Comparison of ENCODE assay signal across 22 cellular contexts in the genomic region with DNA sequence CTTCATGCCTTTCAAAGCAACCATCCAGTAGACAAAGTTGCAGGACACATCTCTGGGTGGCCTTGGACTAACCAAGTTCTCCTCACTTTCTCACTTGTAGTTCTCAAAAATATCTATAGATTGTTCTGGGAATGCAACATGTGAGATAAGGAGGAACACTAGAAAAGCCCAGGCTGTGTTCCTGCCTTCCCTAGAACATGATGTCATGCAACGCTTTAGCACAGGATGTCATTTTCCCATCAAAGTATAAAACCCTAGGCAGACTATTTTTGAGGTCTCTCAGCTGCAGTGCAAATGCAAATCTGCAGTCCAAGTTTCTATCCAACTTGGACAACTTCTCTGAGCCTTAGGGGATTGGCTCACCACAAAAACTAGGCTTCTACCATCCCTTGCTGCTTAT.
"Had no signal": no experiment of that assay in that cellular context is flagged by ENCODE, and none has a peak within 500 bp of the region (broad histone marks: within the 10 kb centered on the region; RNA-seq: fewer than 3 reads in every experiment).

No MANE protein-coding gene starts in this region.

- H3K27ac Mint-ChIP-seq: mesothelial cell of epicardium had no signal

- H3K9me3 ChIP-seq: esophagus muscularis mucosa, gastroesophageal sphincter, heart right ventricle, left lung, lower lobe of right lung, mucosa of descending colon had no signal

- H3K4me3 ChIP-seq: coronary artery, dorsolateral prefrontal cortex, esophagus muscularis mucosa, gastroesophageal sphincter, heart right ventricle, left lung, lower lobe of right lung, mucosa of descending colon had no signal

- FAIRE-seq: colon, endothelial cell of umbilical vein, frontal cortex, islet of Langerhans, keratinocyte had no signal

- H3K36me3 ChIP-seq: esophagus muscularis mucosa, gastroesophageal sphincter, heart right ventricle, left lung, lower lobe of right lung had no signal

- H3K4me3 Mint-ChIP-seq: mesothelial cell of epicardium had no signal

- H3K4me1 ChIP-seq: esophagus muscularis mucosa, foreskin keratinocyte, gastroesophageal sphincter, heart right ventricle, left lung, lower lobe of right lung had no signal

- ATAC-seq: foreskin keratinocyte, gastroesophageal sphincter, heart right ventricle, left cardiac atrium, left lung, left ventricle myocardium superior, lower lobe of right lung, mucosa of descending colon had no signal

- H3K27ac ChIP-seq: coronary artery, dorsolateral prefrontal cortex, esophagus muscularis mucosa, foreskin keratinocyte, gastroesophageal sphincter, heart right ventricle, left lung, lower lobe of right lung had no signal

- H3K4me1 Mint-ChIP-seq: mesothelial cell of epicardium had no signal

- H3K27me3 ChIP-seq: dorsolateral prefrontal cortex, esophagus muscularis mucosa, foreskin keratinocyte, gastroesophageal sphincter, heart right ventricle, left lung had no signal

- H3K36me3 Mint-ChIP-seq: mesothelial cell of epicardium had no signal

- DNase-seq: dermis blood vessel endothelial cell; dorsolateral prefrontal cortex; effector CD4-positive, alpha-beta T cell; effector memory CD4-positive, alpha-beta T cell; heart right ventricle; hippocampal formation; left cardiac atrium; left lung; left ventricle myocardium superior; lower lobe of right lung; mesenchymal stem cell; mucosa of descending colon had no signal
